19 cellular contexts compared by ENCODE assay signal in the genomic region with DNA sequence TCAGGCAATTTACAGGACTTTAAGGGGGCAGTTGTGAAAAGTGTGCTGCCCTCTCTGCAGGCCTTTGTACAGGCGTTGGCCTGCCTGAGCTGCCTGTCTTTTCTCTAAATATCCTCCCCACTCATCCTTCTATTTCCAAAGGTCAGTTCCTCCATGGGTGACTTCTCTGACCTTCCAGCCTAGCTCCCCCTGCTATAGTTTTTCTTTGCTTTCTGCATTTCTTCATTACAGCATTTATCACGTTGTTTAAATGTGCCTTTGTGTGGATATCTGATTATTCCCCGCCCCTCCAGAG. TPM values are rescaled to one million over a fixed set of nuclear protein-coding genes. Genes with fewer than 3 reads are reported as not detected.
DNase-seq lines count a peak whose midpoint lies in the region; ATAC-seq and TF ChIP-seq lines count a peak whose summit lies in the region.
"Had no signal": no experiment of that assay in that cellular context is flagged by ENCODE, and none has a peak within 500 bp of the region (broad histone marks: within the 10 kb centered on the region; RNA-seq: fewer than 3 reads in every experiment).

No MANE protein-coding gene starts in this region.

- no peak for DNase-seq in activated CD8-positive, alpha-beta T cell treated with anti-CD3 and anti-CD28 coated beads for 36 hours
- no peak for DNase-seq in activated CD8-positive, alpha-beta T cell treated with anti-CD3 and anti-CD28 coated beads, Interleukin-2, amount 10 ng/mL, durations not matched to agents 7 days and 5 days
- DNase-seq in stimulated activated effector memory CD8-positive, alpha-beta T cell treated with anti-CD3 and anti-CD28 coated beads, Interleukin-12 subunit alpha, Interleukin-12 subunit beta, amount 100 ng/mL, for 72 hours (ENCODE audit: low spot score in 2 of 2) = no peak
- DNase-seq in stimulated activated CD4-positive, alpha-beta T cell treated with anti-CD3 and anti-CD28 coated beads, Interleukin-2, amount 100 ng/mL, for 24 hours = no peak
- no peak for DNase-seq in inferior parietal cortex (ENCODE audit: extremely low spot score)
- no peak for DNase-seq in stimulated activated naive CD8-positive, alpha-beta T cell treated with anti-CD3 and anti-CD28 coated beads, Interleukin-15, amount 100 ng/mL, for 72 hours
- DNase-seq: DND-41; effector CD8-positive, alpha-beta T cell; heart right ventricle; mesendoderm; NCI-H187; SHP77; stimulated activated CD4-positive, alpha-beta T cell treated with anti-CD3 and anti-CD28 coated beads, Interleukin-12 subunit alpha, Interleukin-12 subunit beta, amount 100 ng/mL, for 4 hours; stimulated activated naive CD4-positive, alpha-beta T cell treated with Interleukin-2 at 50 U/mL for 16 hours had no signal

- peak overlapping the region; percentile 17 for H3K27ac Mint-ChIP-seq in activated CD8-positive, alpha-beta T cell treated with anti-CD3 and anti-CD28 coated beads for 36 hours
- no peak overlapping the region for H3K27ac Mint-ChIP-seq in activated CD8-positive, alpha-beta T cell treated with anti-CD3 and anti-CD28 coated beads, Interleukin-2, amount 10 ng/mL, durations not matched to agents 7 days and 5 days
- H3K27ac Mint-ChIP-seq in IgD-negative memory B cell = peak overlapping the region; percentile 77 to 92 (median 88)
- H3K27ac Mint-ChIP-seq in stimulated activated effector memory CD8-positive, alpha-beta T cell treated with anti-CD3 and anti-CD28 coated beads, Interleukin-12 subunit alpha, Interleukin-12 subunit beta, amount 100 ng/mL, for 72 hours = no peak overlapping the region
- no peak overlapping the region for H3K27ac Mint-ChIP-seq in stimulated activated naive CD8-positive, alpha-beta T cell treated with anti-CD3 and anti-CD28 coated beads, Interleukin-15, amount 100 ng/mL, for 72 hours
- H3K27ac Mint-ChIP-seq: neural progenitor cell had no signal

- H3K4me3 Mint-ChIP-seq in activated CD8-positive, alpha-beta T cell treated with anti-CD3 and anti-CD28 coated beads for 36 hours = peak overlapping the region; percentile 7
- no peak overlapping the region for H3K4me3 Mint-ChIP-seq in activated CD8-positive, alpha-beta T cell treated with anti-CD3 and anti-CD28 coated beads, Interleukin-2, amount 10 ng/mL, durations not matched to agents 7 days and 5 days
- peak overlapping the region; percentile 91 to 98 (median 95) for H3K4me3 Mint-ChIP-seq in IgD-negative memory B cell
- H3K4me3 Mint-ChIP-seq in stimulated activated effector memory CD8-positive, alpha-beta T cell treated with anti-CD3 and anti-CD28 coated beads, Interleukin-12 subunit alpha, Interleukin-12 subunit beta, amount 100 ng/mL, for 72 hours = peak overlapping the region; percentile 66
- H3K4me3 Mint-ChIP-seq in stimulated activated naive CD8-positive, alpha-beta T cell treated with anti-CD3 and anti-CD28 coated beads, Interleukin-15, amount 100 ng/mL, for 72 hours = no peak overlapping the region

- ATAC-seq in activated CD8-positive, alpha-beta T cell treated with anti-CD3 and anti-CD28 coated beads for 36 hours = no peak
- ATAC-seq in activated CD8-positive, alpha-beta T cell treated with anti-CD3 and anti-CD28 coated beads, Interleukin-2, amount 10 ng/mL, durations not matched to agents 7 days and 5 days = no peak
- no peak for ATAC-seq in stimulated activated effector memory CD8-positive, alpha-beta T cell treated with anti-CD3 and anti-CD28 coated beads, Interleukin-12 subunit alpha, Interleukin-12 subunit beta, amount 100 ng/mL, for 72 hours
- ATAC-seq in stimulated activated naive CD8-positive, alpha-beta T cell treated with anti-CD3 and anti-CD28 coated beads, Interleukin-15, amount 100 ng/mL, for 72 hours = no peak
- ATAC-seq: A549, heart right ventricle had no signal

- no peak overlapping the region for H3K9ac ChIP-seq in endocrine pancreas (ENCODE audit: control insufficient read depth, insufficient read depth, low read length)
- H3K9ac ChIP-seq: neural progenitor cell had no signal

- H3K4me1 ChIP-seq in endocrine pancreas (ENCODE audit: control insufficient read depth, insufficient read depth, low read length) = peaks cover 19% of the 10 kb centered on the region

- H3K27me3 Mint-ChIP-seq in activated CD8-positive, alpha-beta T cell treated with anti-CD3 and anti-CD28 coated beads for 36 hours = peaks cover 37% of the 10 kb centered on the region
- peaks cover 40% of the 10 kb centered on the region for H3K27me3 Mint-ChIP-seq in activated CD8-positive, alpha-beta T cell treated with anti-CD3 and anti-CD28 coated beads, Interleukin-2, amount 10 ng/mL, durations not matched to agents 7 days and 5 days (ENCODE audit: low read depth)
- H3K27me3 Mint-ChIP-seq in IgD-negative memory B cell = peaks cover 6% of the 10 kb centered on the region
- peaks cover 57% of the 10 kb centered on the region for H3K27me3 Mint-ChIP-seq in stimulated activated naive CD8-positive, alpha-beta T cell treated with anti-CD3 and anti-CD28 coated beads, Interleukin-15, amount 100 ng/mL, for 72 hours

- peaks cover 1% of the 10 kb centered on the region for H3K9me3 Mint-ChIP-seq in activated CD8-positive, alpha-beta T cell treated with anti-CD3 and anti-CD28 coated beads for 36 hours
- no peaks in the 10 kb centered on the region for H3K9me3 Mint-ChIP-seq in activated CD8-positive, alpha-beta T cell treated with anti-CD3 and anti-CD28 coated beads, Interleukin-2, amount 10 ng/mL, durations not matched to agents 7 days and 5 days (ENCODE audit: insufficient read depth)
- H3K9me3 Mint-ChIP-seq in IgD-negative memory B cell = no peaks in the 10 kb centered on the region
- H3K9me3 Mint-ChIP-seq in stimulated activated effector memory CD8-positive, alpha-beta T cell treated with anti-CD3 and anti-CD28 coated beads, Interleukin-12 subunit alpha, Interleukin-12 subunit beta, amount 100 ng/mL, for 72 hours = no peaks in the 10 kb centered on the region
- peaks cover 0 to 10% of the 10 kb centered on the region in 2 donors for H3K9me3 Mint-ChIP-seq in stimulated activated naive CD8-positive, alpha-beta T cell treated with anti-CD3 and anti-CD28 coated beads, Interleukin-15, amount 100 ng/mL, for 72 hours

- intact Hi-C loops in activated CD8-positive, alpha-beta T cell treated with anti-CD3 and anti-CD28 coated beads for 36 hours (cut with micrococcal nuclease) = loop anchor here (10.0 kb wide), 1 partner anchor 112 kb away; no protein-coding TSS in a partner anchor

- H3K27me3 ChIP-seq in endocrine pancreas (ENCODE audit: control insufficient read depth, insufficient read depth, low read length) = no peaks in the 10 kb centered on the region

- CTCF ChIA-PET in activated CD8-positive, alpha-beta T cell treated with anti-CD3 and anti-CD28 coated beads for 36 hours (lab: Charles Lee) = no interaction called here
- CTCF ChIA-PET in activated CD8-positive, alpha-beta T cell treated with anti-CD3 and anti-CD28 coated beads, Interleukin-2, amount 10 ng/mL, durations not matched to agents 7 days and 5 days (lab: Charles Lee) = no interaction called here

- POLR2A ChIA-PET in activated CD8-positive, alpha-beta T cell treated with anti-CD3 and anti-CD28 coated beads for 36 hours (lab: Charles Lee) = no interaction called here
- POLR2A ChIA-PET in activated CD8-positive, alpha-beta T cell treated with anti-CD3 and anti-CD28 coated beads, Interleukin-2, amount 10 ng/mL, durations not matched to agents 7 days and 5 days (lab: Charles Lee) = no interaction called here

- peaks cover 38% of the 10 kb centered on the region for H3K4me1 Mint-ChIP-seq in activated CD8-positive, alpha-beta T cell treated with anti-CD3 and anti-CD28 coated beads for 36 hours (ENCODE audit: low read depth)
- peaks cover 11% of the 10 kb centered on the region for H3K4me1 Mint-ChIP-seq in activated CD8-positive, alpha-beta T cell treated with anti-CD3 and anti-CD28 coated beads, Interleukin-2, amount 10 ng/mL, durations not matched to agents 7 days and 5 days (ENCODE audit: low read depth)
- peaks cover 38 to 45% (median 39%) of the 10 kb centered on the region in 3 donors for H3K4me1 Mint-ChIP-seq in IgD-negative memory B cell
- peaks cover 22% of the 10 kb centered on the region for H3K4me1 Mint-ChIP-seq in stimulated activated effector memory CD8-positive, alpha-beta T cell treated with anti-CD3 and anti-CD28 coated beads, Interleukin-12 subunit alpha, Interleukin-12 subunit beta, amount 100 ng/mL, for 72 hours
- H3K4me1 Mint-ChIP-seq in stimulated activated naive CD8-positive, alpha-beta T cell treated with anti-CD3 and anti-CD28 coated beads, Interleukin-15, amount 100 ng/mL, for 72 hours = peaks cover 50% of the 10 kb centered on the region

- no peaks in the 10 kb centered on the region for H3K9me3 ChIP-seq in endocrine pancreas (ENCODE audit: control insufficient read depth, low read length)
- H3K9me3 ChIP-seq: A549, heart right ventricle, vagina had no signal

- peak overlapping the region; percentile 88 for H3K4me3 ChIP-seq in endocrine pancreas (ENCODE audit: control insufficient read depth, insufficient read depth, low read length)
- H3K4me3 ChIP-seq: A549, heart right ventricle, neural progenitor cell, vagina had no signal

- no peak for TF ChIP-seq CTCF in activated CD8-positive, alpha-beta T cell treated with anti-CD3 and anti-CD28 coated beads for 36 hours (IDR thresholded peaks at IDR 0.05)

- H3K36me3 Mint-ChIP-seq in activated CD8-positive, alpha-beta T cell treated with anti-CD3 and anti-CD28 coated beads for 36 hours (ENCODE audit: low read depth) = peaks cover 7% of the 10 kb centered on the region
- peaks cover 5% of the 10 kb centered on the region for H3K36me3 Mint-ChIP-seq in activated CD8-positive, alpha-beta T cell treated with anti-CD3 and anti-CD28 coated beads, Interleukin-2, amount 10 ng/mL, durations not matched to agents 7 days and 5 days (ENCODE audit: low read depth)
- H3K36me3 Mint-ChIP-seq in IgD-negative memory B cell = no peaks in the 10 kb centered on the region
- H3K36me3 Mint-ChIP-seq in stimulated activated effector memory CD8-positive, alpha-beta T cell treated with anti-CD3 and anti-CD28 coated beads, Interleukin-12 subunit alpha, Interleukin-12 subunit beta, amount 100 ng/mL, for 72 hours = peaks cover 5% of the 10 kb centered on the region

- H3K36me3 ChIP-seq in endocrine pancreas (ENCODE audit: control insufficient read depth, insufficient read depth, low read length) = no peaks in the 10 kb centered on the region
- H3K36me3 ChIP-seq: heart right ventricle, neural progenitor cell, vagina had no signal

RNA-seq across cellular contexts. Expression of gene SGPP2, which starts 2.4 kb away (rescaled TPM):
- total RNA-seq in activated CD8-positive, alpha-beta T cell treated with anti-CD3 and anti-CD28 coated beads for 36 hours = 1 to 10 TPM; 2.8 to 3.0 TPM
- under 1 TPM; 0.08 to 0.11 TPM for total RNA-seq in activated CD8-positive, alpha-beta T cell treated with anti-CD3 and anti-CD28 coated beads, Interleukin-2, amount 10 ng/mL, durations not matched to agents 7 days and 5 days
- polyA plus RNA-seq in IgD-negative memory B cell = 3.1 TPM

Comparison
In these comparisons a context has a peak if more than half of its experiments do, and no peak if none do; other contexts are left out.
1. H3K27ac Mint-ChIP-seq: peak in activated CD8-positive, alpha-beta T cell treated with anti-CD3 and anti-CD28 coated beads for 36 hours (single experiment) and IgD-negative memory B cell (3 of 3); none in activated CD8-positive, alpha-beta T cell treated with anti-CD3 and anti-CD28 coated beads, Interleukin-2, amount 10 ng/mL, durations not matched to agents 7 days and 5 days (single experiment), stimulated activated effector memory CD8-positive, alpha-beta T cell treated with anti-CD3 and anti-CD28 coated beads, Interleukin-12 subunit alpha, Interleukin-12 subunit beta, amount 100 ng/mL, for 72 hours (single experiment) and stimulated activated naive CD8-positive, alpha-beta T cell treated with anti-CD3 and anti-CD28 coated beads, Interleukin-15, amount 100 ng/mL, for 72 hours (0 of 2).
2. H3K4me3 Mint-ChIP-seq: peak in activated CD8-positive, alpha-beta T cell treated with anti-CD3 and anti-CD28 coated beads for 36 hours (single experiment), IgD-negative memory B cell (4 of 4) and stimulated activated effector memory CD8-positive, alpha-beta T cell treated with anti-CD3 and anti-CD28 coated beads, Interleukin-12 subunit alpha, Interleukin-12 subunit beta, amount 100 ng/mL, for 72 hours (single experiment); none in activated CD8-positive, alpha-beta T cell treated with anti-CD3 and anti-CD28 coated beads, Interleukin-2, amount 10 ng/mL, durations not matched to agents 7 days and 5 days (single experiment) and stimulated activated naive CD8-positive, alpha-beta T cell treated with anti-CD3 and anti-CD28 coated beads, Interleukin-15, amount 100 ng/mL, for 72 hours (0 of 2).